ENCODE assay signal across 1 cellular context in the genomic region with DNA sequence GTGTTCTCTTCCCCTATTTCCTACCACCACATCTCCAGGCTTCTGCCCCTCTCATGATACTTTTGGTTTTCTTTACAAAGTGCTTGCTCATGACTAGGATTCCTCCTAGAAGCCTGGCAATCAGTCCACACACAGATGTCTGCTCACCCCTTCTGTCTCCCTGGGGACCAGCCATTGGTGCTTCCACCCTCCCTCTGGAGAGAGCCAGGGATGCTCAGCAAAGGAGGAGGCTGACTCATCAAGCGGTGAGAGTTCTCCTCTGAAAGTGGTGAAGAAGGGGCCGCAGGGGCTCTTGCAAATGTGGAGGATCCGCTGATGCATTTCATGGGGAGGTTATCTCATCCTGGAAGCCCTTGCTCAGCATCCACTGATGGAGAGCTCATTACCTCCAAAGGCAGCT.
TF ChIP-seq lines count a peak whose summit lies in the region.

No MANE protein-coding gene starts in this region.

TF ChIP-seq in K562, 482 proteins besides CTCF, POLR2A, EP300 and RAD21:
- TF ChIP-seq SREBF2 (CRISPR knock-in tag; IDR thresholded peaks at IDR 0.05), result no peak
- TF ChIP-seq GABPA (tag; conservative IDR thresholded peaks at IDR 0.05; ENCODE audit: low read depth), result no peak
- TF ChIP-seq HNRNPH1 (optimal IDR thresholded peaks at IDR 0.05; ENCODE audit: low read depth, low read length), result no peak
- TF ChIP-seq, protein P1, sequence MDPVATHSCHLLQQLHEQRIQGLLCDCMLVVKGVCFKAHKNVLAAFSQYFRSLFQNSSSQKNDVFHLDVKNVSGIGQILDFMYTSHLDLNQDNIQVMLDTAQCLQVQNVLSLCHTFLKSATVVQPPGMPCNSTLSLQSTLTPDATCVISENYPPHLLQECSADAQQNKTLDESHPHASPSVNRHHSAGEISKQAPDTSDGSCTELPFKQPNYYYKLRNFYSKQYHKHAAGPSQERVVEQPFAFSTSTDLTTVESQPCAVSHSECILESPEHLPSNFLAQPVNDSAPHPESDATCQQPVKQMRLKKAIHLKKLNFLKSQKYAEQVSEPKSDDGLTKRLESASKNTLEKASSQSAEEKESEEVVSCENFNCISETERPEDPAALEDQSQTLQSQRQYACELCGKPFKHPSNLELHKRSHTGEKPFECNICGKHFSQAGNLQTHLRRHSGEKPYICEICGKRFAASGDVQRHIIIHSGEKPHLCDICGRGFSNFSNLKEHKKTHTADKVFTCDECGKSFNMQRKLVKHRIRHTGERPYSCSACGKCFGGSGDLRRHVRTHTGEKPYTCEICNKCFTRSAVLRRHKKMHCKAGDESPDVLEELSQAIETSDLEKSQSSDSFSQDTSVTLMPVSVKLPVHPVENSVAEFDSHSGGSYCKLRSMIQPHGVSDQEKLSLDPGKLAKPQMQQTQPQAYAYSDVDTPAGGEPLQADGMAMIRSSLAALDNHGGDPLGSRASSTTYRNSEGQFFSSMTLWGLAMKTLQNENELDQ (CRISPR knock-in tag; IDR thresholded peaks at IDR 0.05; ENCODE audit: borderline replicate concordance), result no peak
- TF ChIP-seq RBM34 (IDR thresholded peaks at IDR 0.05; ENCODE audit: borderline replicate concordance, insufficient read depth, low read length), result no peak
- TF ChIP-seq ASH1L (IDR thresholded peaks at IDR 0.05; ENCODE audit: borderline replicate concordance, low read depth, partially characterized antibody), result no peak
- no peak for TF ChIP-seq ZNF354B (CRISPR knock-in tag; IDR thresholded peaks at IDR 0.05)
- no peak for TF ChIP-seq CTBP1 (IDR thresholded peaks at IDR 0.05; ENCODE audit: borderline replicate concordance)
- TF ChIP-seq ZNF124 (CRISPR knock-in tag; IDR thresholded peaks at IDR 0.05), result no peak
- TF ChIP-seq BMI1 (IDR thresholded peaks at IDR 0.05; ENCODE audit: low read length), result no peak
- TF ChIP-seq, protein P2, sequence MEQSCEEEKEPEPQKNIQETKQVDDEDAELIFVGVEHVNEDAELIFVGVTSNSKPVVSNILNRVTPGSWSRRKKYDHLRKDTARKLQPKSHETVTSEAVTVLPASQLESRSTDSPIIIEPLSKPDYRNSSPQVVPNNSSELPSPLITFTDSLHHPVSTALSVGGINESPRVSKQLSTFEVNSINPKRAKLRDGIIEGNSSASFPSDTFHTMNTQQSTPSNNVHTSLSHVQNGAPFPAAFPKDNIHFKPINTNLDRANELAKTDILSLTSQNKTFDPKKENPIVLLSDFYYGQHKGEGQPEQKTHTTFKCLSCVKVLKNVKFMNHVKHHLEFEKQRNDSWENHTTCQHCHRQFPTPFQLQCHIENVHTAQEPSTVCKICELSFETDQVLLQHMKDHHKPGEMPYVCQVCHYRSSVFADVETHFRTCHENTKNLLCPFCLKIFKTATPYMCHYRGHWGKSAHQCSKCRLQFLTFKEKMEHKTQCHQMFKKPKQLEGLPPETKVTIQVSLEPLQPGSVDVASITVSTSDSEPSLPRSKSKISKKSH (CRISPR knock-in tag; IDR thresholded peaks at IDR 0.05), result no peak
- no peak for TF ChIP-seq NFATC3 (IDR thresholded peaks at IDR 0.05)
